ENCODE assay signal across 29 cellular contexts in the genomic region with DNA sequence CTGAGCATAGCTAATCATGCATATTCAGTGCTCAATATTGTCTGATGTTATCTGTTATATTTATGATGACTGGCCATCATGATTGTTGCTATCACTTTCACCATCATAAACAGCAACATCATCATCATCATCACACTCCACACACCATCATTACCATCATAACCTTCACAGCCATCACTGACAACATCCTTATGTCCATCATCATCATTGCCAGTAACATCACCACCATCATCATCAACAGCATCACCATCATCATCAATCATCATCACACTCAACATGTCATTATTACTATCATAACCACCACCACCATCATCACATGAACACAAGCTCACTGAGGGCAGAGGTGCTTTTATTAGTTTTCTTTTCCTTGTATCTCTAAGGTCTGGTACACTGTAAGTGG.
"Had no signal": no experiment of that assay in that cellular context is flagged by ENCODE, and none has a peak within 500 bp of the region (broad histone marks: within the 10 kb centered on the region; RNA-seq: fewer than 3 reads in every experiment).

No MANE protein-coding gene starts in this region.

- H3K9me3 Mint-ChIP-seq: dendritic cell treated with granulocyte-macrophage colony-stimulating factor and Interleukin-4, amounts not matched to agents 40 ng/mL and 50 ng/mL, for 4 days; effector memory CD8-positive, alpha-beta T cell; endodermal cell had no signal

- H3K4me3 ChIP-seq: colonic mucosa, coronary artery, dorsolateral prefrontal cortex, esophagus muscularis mucosa, esophagus squamous epithelium, gastrocnemius medialis, gastroesophageal sphincter, heart left ventricle, heart right ventricle, hepatocyte had no signal

- H3K27ac Mint-ChIP-seq: dendritic cell treated with granulocyte-macrophage colony-stimulating factor and Interleukin-4, amounts not matched to agents 40 ng/mL and 50 ng/mL, for 4 days; effector memory CD8-positive, alpha-beta T cell; endodermal cell had no signal

- H3K4me1 ChIP-seq: colonic mucosa, esophagus muscularis mucosa, esophagus squamous epithelium, foreskin keratinocyte, gastrocnemius medialis, gastroesophageal sphincter, heart left ventricle, heart right ventricle had no signal

- H3K4me1 Mint-ChIP-seq: endodermal cell had no signal

- H3K4me3 Mint-ChIP-seq: dendritic cell treated with granulocyte-macrophage colony-stimulating factor and Interleukin-4, amounts not matched to agents 40 ng/mL and 50 ng/mL, for 4 days; effector memory CD8-positive, alpha-beta T cell; endodermal cell had no signal

- FAIRE-seq: colon, endometrium, endothelial cell of umbilical vein had no signal

- H3K4me2 ChIP-seq: hepatocyte had no signal

- H2AFZ ChIP-seq: hepatocyte had no signal

- ATAC-seq: effector memory CD8-positive, alpha-beta T cell; esophagus mucosa; foreskin keratinocyte; gastrocnemius medialis; gastroesophageal sphincter; heart left ventricle; heart right ventricle had no signal

- H3K27me3 Mint-ChIP-seq: dendritic cell treated with granulocyte-macrophage colony-stimulating factor and Interleukin-4, amounts not matched to agents 40 ng/mL and 50 ng/mL, for 4 days; effector memory CD8-positive, alpha-beta T cell had no signal

- DNase-seq: colonic mucosa; cortex of kidney; dermis blood vessel endothelial cell; dorsolateral prefrontal cortex; effector CD4-positive, alpha-beta T cell; effector CD8-positive, alpha-beta T cell; effector memory CD4-positive, alpha-beta T cell; effector memory CD8-positive, alpha-beta T cell; endodermal cell; erythroblast; esophagus squamous epithelium; foreskin fibroblast; foreskin keratinocyte; foreskin melanocyte; gastrocnemius medialis; glutamatergic neuron; head of caudate nucleus; heart left ventricle; heart right ventricle had no signal

- H3K9me3 ChIP-seq: colonic mucosa, esophagus squamous epithelium, gastrocnemius medialis, heart right ventricle had no signal

- H3K36me3 ChIP-seq: colonic mucosa, esophagus muscularis mucosa, esophagus squamous epithelium, gastrocnemius medialis, gastroesophageal sphincter, heart left ventricle, heart right ventricle had no signal

- H3K27ac ChIP-seq: colonic mucosa, coronary artery, dorsolateral prefrontal cortex, epithelial cell of prostate, esophagus muscularis mucosa, esophagus squamous epithelium, foreskin keratinocyte, gastrocnemius medialis, gastroesophageal sphincter, heart left ventricle, heart right ventricle, hepatocyte had no signal

- H3K79me2 ChIP-seq: hepatocyte had no signal

- H3K27me3 ChIP-seq: colonic mucosa, esophagus squamous epithelium, foreskin keratinocyte, gastrocnemius medialis, heart left ventricle, heart right ventricle, hepatocyte had no signal
